Comparison of ENCODE assay signal across 11 cellular contexts in genomic region chr19:39166571-39167391, GRCh38. TPM values are rescaled to one million over a fixed set of nuclear protein-coding genes. Genes with fewer than 3 reads are reported as not detected.
DNase-seq lines count a peak whose midpoint lies in the region; ATAC-seq and TF ChIP-seq lines count a peak whose summit lies in the region.
"Had no signal": no experiment of that assay in that cellular context is flagged by ENCODE, and none has a peak within 500 bp of the region (broad histone marks: within the 10 kb centered on the region; RNA-seq: fewer than 3 reads in every experiment).

No MANE protein-coding gene starts in this region.

- POLR2A ChIA-PET in T-cell (lab: Charles Lee) = no interaction called here

- no peak for TF ChIP-seq POLR2A in stomach (IDR thresholded peaks at IDR 0.05)

- peaks cover 8% of the 10 kb centered on the region for H3K36me3 Mint-ChIP-seq in T-cell

- H3K36me3 ChIP-seq in stomach = peaks cover 17 to 35% (median 27%) of the 10 kb centered on the region in 4 donors

- ATAC-seq in T-cell (replicated peaks in 1 of 4) = no peak
- ATAC-seq in GM18909 (IDR thresholded peaks at IDR 0.05; ENCODE audit: poor library complexity, unreplicated experiment) = no peak
- ATAC-seq: activated T-cell treated with anti-CD3 and anti-CD28 coated beads, Interleukin-2, amount 50 U/mL, for 4 hours had no signal

- peak; percentile 65 for DNase-seq in islet precursor cell
- peak; percentile 87 for DNase-seq in stomach
- no peak for DNase-seq in posterior vena cava (ENCODE audit: low spot score)
- DNase-seq in T-cell = no peak
- DNase-seq in stimulated activated CD4-positive, alpha-beta T cell treated with anti-CD3 and anti-CD28 coated beads, Interleukin-2, amount 100 ng/mL, for 48 hours = no peak
- DNase-seq: activated T-cell treated with anti-CD3 and anti-CD28 coated beads, Interleukin-2, amount 50 U/mL, for 4 hours had no signal

- H3K4me1 ChIP-seq in stomach = peaks cover 21 to 68% (median 52%) of the 10 kb centered on the region in 4 donors

- no peaks in the 10 kb centered on the region for H3K9me3 ChIP-seq in stomach

- no peak for TF ChIP-seq CTCF in stomach (IDR thresholded peaks at IDR 0.05)

- no peak overlapping the region for H3K4me3 Mint-ChIP-seq in T-cell
- H3K4me3 Mint-ChIP-seq: activated T-cell treated with anti-CD3 and anti-CD28 coated beads, Interleukin-2, amount 50 U/mL, for 4 hours; neural crest cell had no signal

- intact Hi-C loops in stomach (cut with DNase I; ENCODE audit: low total_unique reads) = no loop called here
- intact Hi-C loops in posterior vena cava (cut with DNase I) = no loop called here

- H3K4me1 Mint-ChIP-seq in T-cell = peaks cover 0 to 6% (median 3%) of the 10 kb centered on the region in 3 donors

- H3K27me3 Mint-ChIP-seq in T-cell = no peaks in the 10 kb centered on the region

- WGBS in stomach, 5 donors = 21 to 48% (median 34%) methylated on average over 15 to 24 of the region's 24 CpGs

- H3K27ac Mint-ChIP-seq in T-cell = no peak overlapping the region

- H3K4me3 ChIP-seq in stomach = peak overlapping the region in 1 of 4 donors; percentile 26

- H3K27me3 ChIP-seq in stomach = no peaks in the 10 kb centered on the region

- H3K9me3 Mint-ChIP-seq in T-cell = no peaks in the 10 kb centered on the region
- H3K9me3 Mint-ChIP-seq: activated T-cell treated with anti-CD3 and anti-CD28 coated beads, Interleukin-2, amount 50 U/mL, for 4 hours; neural crest cell had no signal

- TF ChIP-seq RAD21 in Ishikawa (IDR thresholded peaks at IDR 0.05; ENCODE audit: low read depth) = no peak

- no peak for TF ChIP-seq EP300 in Ishikawa (IDR thresholded peaks at IDR 0.05; ENCODE audit: borderline replicate concordance)
- TF ChIP-seq EP300 in stomach (IDR thresholded peaks at IDR 0.05) = no peak

- peak overlapping the region; percentile 16 for H3K27ac ChIP-seq in angular gyrus (ENCODE audit: low read depth, low read length)
- H3K27ac ChIP-seq in stomach = peak overlapping the region; percentile 47 to 62 (median 59)

- CTCF ChIA-PET in T-cell (lab: Charles Lee) = interaction anchor here in 1 of 2 donors (0.5 kb wide), 1 partner anchor 9 kb away, joined by 4 read pairs; no protein-coding TSS in a partner anchor

TF ChIP-seq in Ishikawa, 13 proteins besides CTCF, POLR2A, EP300 and RAD21:
- TF ChIP-seq FOXM1 (IDR thresholded peaks at IDR 0.05; ENCODE audit: borderline replicate concordance, low read depth) = no peak
- no peak for TF ChIP-seq REST (IDR thresholded peaks at IDR 0.05; ENCODE audit: low read depth)
- TF ChIP-seq CREB1 (IDR thresholded peaks at IDR 0.05; ENCODE audit: low read depth) = no peak
- no peak for TF ChIP-seq TEAD4 (IDR thresholded peaks at IDR 0.05)
- TF ChIP-seq NFIC (IDR thresholded peaks at IDR 0.05) = peak; percentile 64
- TF ChIP-seq USF1 (IDR thresholded peaks at IDR 0.05) = peak; percentile 65; the same call in 1 of the 2 replicates
- TF ChIP-seq ZBTB7A (IDR thresholded peaks at IDR 0.05; ENCODE audit: low read depth) = peak; percentile 77
- no peak for TF ChIP-seq YY1 (IDR thresholded peaks at IDR 0.05; ENCODE audit: low read depth)
TF ChIP-seq in Ishikawa: peak in this region for 3.

RNA-seq across cellular contexts. Expression of gene NCCRP1, which starts 30.0 kb away (rescaled TPM):
- total RNA-seq in stomach = not detected
- 10 to 100 TPM in 1 of 3 donors, under 1 TPM in 1, not detected in 1; 0.37 to 40.6 TPM for polyA plus RNA-seq in stomach
- not detected for total RNA-seq in posterior vena cava
- total RNA-seq in T-cell = under 1 TPM in 3 of 5 donors, not detected in 2; 0.23 to 0.46 (median 0.41) TPM
- total RNA-seq: activated T-cell treated with anti-CD3 and anti-CD28 coated beads, Interleukin-2, amount 50 U/mL, for 4 hours; HT1080; neural crest cell had no signal

RNA-seq across cellular contexts. Expression of gene SYCN, which starts 37.3 kb away (rescaled TPM):
- total RNA-seq in stomach (not detected), posterior vena cava (not detected), T-cell (1 to 10 TPM in 2 of 5 donors, under 1 TPM in 1, not detected in 2; 0.82 to 1.7 (median 1.1) TPM)
- polyA plus RNA-seq in stomach = 1 to 10 TPM in 1 of 3 donors, under 1 TPM in 1, not detected in 1; 0.65 to 1.9 TPM
- total RNA-seq: HT1080, neural crest cell had no signal

RNA-seq across cellular contexts. Expression of gene PAK4, which starts 41.2 kb away (rescaled TPM):
- total RNA-seq in stomach (10 to 100 TPM in 3 of 5 donors, 1 to 10 TPM in 2; 4.2 to 80.4 (median 35.6) TPM), posterior vena cava (10 to 100 TPM; 15.0 to 17.3 TPM), T-cell (10 to 100 TPM in 3 of 5 donors, 1 to 10 TPM in 2; 8.6 to 16.8 (median 12.9) TPM)
- 10 to 100 TPM; 20.8 to 24.5 (median 24.3) TPM for polyA plus RNA-seq in stomach

Comparison
In these comparisons a context has a peak if more than half of its experiments do, and no peak if none do; other contexts are left out.
1. DNase-seq: peak in islet precursor cell (single experiment) and stomach (single experiment); none in posterior vena cava (single experiment), T-cell (0 of 34) and stimulated activated CD4-positive, alpha-beta T cell treated with anti-CD3 and anti-CD28 coated beads, Interleukin-2, amount 100 ng/mL, for 48 hours (0 of 2).